10 cellular contexts compared by ENCODE assay signal in the genomic region with DNA sequence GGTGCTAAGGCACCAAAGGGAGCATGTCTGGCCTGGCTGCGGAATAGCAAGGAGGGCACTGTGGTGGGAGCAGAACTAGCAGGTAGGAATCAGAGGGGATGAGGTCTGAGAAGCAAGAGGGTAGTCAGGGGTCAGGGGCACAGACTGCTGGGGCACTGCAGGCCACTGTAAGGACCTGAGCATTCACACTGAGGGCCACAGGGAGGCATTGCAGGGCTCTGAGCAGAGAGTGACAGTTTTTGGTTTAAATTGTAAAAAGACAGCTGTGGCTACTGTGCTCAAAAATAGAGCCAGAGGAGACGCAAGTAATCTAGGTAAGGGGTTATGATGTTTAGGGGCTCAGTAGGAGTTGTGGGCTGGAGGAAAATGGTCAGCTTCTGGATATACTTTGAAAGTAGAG. TPM values are rescaled to one million over a fixed set of nuclear protein-coding genes. Genes with fewer than 3 reads are reported as not detected.
DNase-seq lines count a peak whose midpoint lies in the region; ATAC-seq, FAIRE-seq and TF ChIP-seq lines count a peak whose summit lies in the region.
"Had no signal": no experiment of that assay in that cellular context is flagged by ENCODE, and none has a peak within 500 bp of the region (broad histone marks: within the 10 kb centered on the region; RNA-seq: fewer than 3 reads in every experiment).

No MANE protein-coding gene starts in this region.

- WGBS in HepG2 (ENCODE audit: low lambda C conversion rate), result 52% methylated on average over 2 of the region's 2 CpGs

- H3K27ac ChIP-seq in left ventricle myocardium inferior (replicated peaks) (peak overlapping the region; percentile 91), VCaP (no peak overlapping the region), HepG2 (ENCODE audit: extremely low read length, insufficient read depth, low read length) (no peak overlapping the region)

- POLR2A ChIA-PET in HepG2 (lab: Yijun Ruan, JAX), result no interaction called here

- no peaks in the 10 kb centered on the region for H3K79me2 ChIP-seq in HepG2 (ENCODE audit: insufficient read depth, low read length)

- H3K27me3 ChIP-seq in left ventricle myocardium inferior (ENCODE audit: low read depth) (no peaks in the 10 kb centered on the region), HepG2 (ENCODE audit: control insufficient read depth in 1 of 2, insufficient read depth in 2 of 2, low read length in 2 of 2) (peaks cover 6 to 41% of the 10 kb centered on the region in 2 experiments)
- H3K27me3 ChIP-seq: MG63 had no signal

- no peaks in the 10 kb centered on the region for H4K20me1 ChIP-seq in HepG2 (ENCODE audit: insufficient read depth, low read length)

- ATAC-seq in left cardiac atrium, result no peak
- ATAC-seq in HepG2, result peak; percentile 56
- no peak for ATAC-seq in HG02642 (IDR thresholded peaks at IDR 0.05; ENCODE audit: poor library complexity, unreplicated experiment)
- no peak for ATAC-seq in GM19328 (IDR thresholded peaks at IDR 0.05; ENCODE audit: unreplicated experiment)
- no peak for ATAC-seq in HG03139 (IDR thresholded peaks at IDR 0.05; ENCODE audit: unreplicated experiment)

- no TSS peak for BruUV-seq in HepG2 (replicated peaks; lab: Mats Ljungman, UMichigan)

- H3K4me1 ChIP-seq in left ventricle myocardium inferior (peaks cover 53% of the 10 kb centered on the region), HepG2 (ENCODE audit: insufficient read depth, low read length) (no peaks in the 10 kb centered on the region)

- H3K4me3 ChIP-seq in left ventricle myocardium inferior (peak overlapping the region; percentile 67), HepG2 (replicated peaks in 1 of 3; ENCODE audit: insufficient read depth in 1 of 3, low read depth in 2 of 3, low read length in 3 of 3) (no peak overlapping the region)
- H3K4me3 ChIP-seq: MG63 had no signal

- CTCF ChIA-PET in HepG2 (lab: Yijun Ruan, JAX; ENCODE audit: low intra/inter-chr PET ratio, low total read pairs), result no interaction called here

- no peak overlapping the region for H3K9ac ChIP-seq in HepG2 (ENCODE audit: insufficient read depth, low read depth, low read length)

- TF ChIP-seq EP300 in HepG2 (IDR thresholded peaks at IDR 0.05; ENCODE audit: low read depth in 2 of 2, low read length in 2 of 2) (no peak), HepG2 (CRISPR knock-in tag; IDR thresholded peaks at IDR 0.05; ENCODE audit: borderline replicate concordance) (no peak)

- in situ Hi-C loops in HepG2 (cut with HindIII; ENCODE audit: extremely low pct_ligation_motif_present, low pct_unique_long_range_greater_than_20kb), result no loop called here

- intact Hi-C loops in left ventricle myocardium inferior (cut with micrococcal nuclease) (no loop called here), left cardiac atrium (cut with DNase I) (no loop called here), HepG2 (cut with micrococcal nuclease; ENCODE audit: unreplicated experiment) (no loop called here)

- no peak for TF ChIP-seq POLR2A in HepG2 (IDR thresholded peaks at IDR 0.05; ENCODE audit: insufficient read depth in 1 of 2, low read depth in 2 of 2, low read length in 2 of 2)

- no peaks in the 10 kb centered on the region for H3K9me3 ChIP-seq in left ventricle myocardium inferior (replicated peaks)
- H3K9me3 ChIP-seq in HepG2 (ENCODE audit: low read length), result no peaks in the 10 kb centered on the region
- H3K9me3 ChIP-seq: MG63 had no signal

- no peak overlapping the region for H3K4me2 ChIP-seq in HepG2 (ENCODE audit: low read depth, low read length)

- no peak for FAIRE-seq in HepG2 (lab: Jason Lieb, UNC)

- no peak for TF ChIP-seq CTCF in left ventricle myocardium inferior (IDR thresholded peaks at IDR 0.05; ENCODE audit: borderline replicate concordance)
- TF ChIP-seq CTCF in VCaP (conservative IDR thresholded peaks at IDR 0.05), result 0 out of 2 replicates have a peak, but pooled peaks have one; percentile 16
- TF ChIP-seq CTCF in HepG2 (CRISPR knock-in tag; IDR thresholded peaks at IDR 0.05), result no peak

- H2AFZ ChIP-seq in HepG2 (ENCODE audit: low read length), result no peak overlapping the region

- no peak for TF ChIP-seq RAD21 in HepG2 (CRISPR knock-in tag; IDR thresholded peaks at IDR 0.05)

- H3K36me3 ChIP-seq in left ventricle myocardium inferior (no peaks in the 10 kb centered on the region), HepG2 (replicated peaks in 1 of 2; ENCODE audit: control insufficient read depth in 1 of 2, insufficient read depth in 2 of 2, low read length in 2 of 2) (no peaks in the 10 kb centered on the region)
- H3K36me3 ChIP-seq: MG63 had no signal

- DNase-seq in left ventricle myocardium inferior, result no peak
- DNase-seq in left cardiac atrium, result no peak
- no peak for DNase-seq in HepG2 (ENCODE audit: low spot score)
- no peak for DNase-seq in DMS114 treated with DMSO at 0.1 percent for 48 hours (lab: John Stamatoyannopoulos, UW; ENCODE audit: unreplicated experiment)
- DNase-seq: MG63, RPMI8226 had no signal

TF ChIP-seq in HepG2, 621 proteins besides CTCF, POLR2A, EP300 and RAD21:
- TF ChIP-seq ZNF30 (CRISPR knock-in tag; IDR thresholded peaks at IDR 0.05) (no peak), ADNP (CRISPR knock-in tag; IDR thresholded peaks at IDR 0.05) (no peak), ZNF335 (CRISPR knock-in tag; IDR thresholded peaks at IDR 0.05) (no peak), ZNF629 (CRISPR knock-in tag; conservative IDR thresholded peaks at IDR 0.05) (no peak)

RNA-seq across cellular contexts. Expression of gene ARHGAP25, which starts 41.5 kb away (rescaled TPM):
- 5.3 TPM for total RNA-seq in left ventricle myocardium inferior
- total RNA-seq in left cardiac atrium, result 10 to 100 TPM in 1 of 2 donors, 1 to 10 TPM in 1; 6.8 to 11.0 TPM
- total RNA-seq in HepG2 (2016; rRNA removed; fragmentation: Illumina TruSeq; extraction: Trizol), result not detected in 2 replicates
- total RNA-seq in HepG2 (2016; cell fraction: cytosol; rRNA removed; fragmentation: Illumina TruSeq; extraction: Trizol; ENCODE audit: low read depth), result not detected in 2 replicates
- total RNA-seq in HepG2 (2016; cell fraction: insoluble cytoplasmic fraction; rRNA removed; fragmentation: Illumina TruSeq; extraction: Trizol), result not detected in 2 replicates
- not detected in 2 replicates for total RNA-seq in HepG2 (2016; cell fraction: membrane; rRNA removed; fragmentation: Illumina TruSeq; extraction: Trizol)
- total RNA-seq in HepG2 (2016; cell fraction: nucleus; rRNA removed; fragmentation: Illumina TruSeq; extraction: Trizol), result not detected in 2 replicates
- not detected in 2 replicates for polyA plus RNA-seq in HepG2 (2011; rRNA removed)
- not detected in 2 replicates for polyA plus RNA-seq in HepG2 (2011; cell fraction: cytosol; rRNA removed)
- not detected in 2 replicates for polyA plus RNA-seq in HepG2 (2011; cell fraction: nucleus; rRNA removed)
- not detected in 2 replicates for polyA plus RNA-seq in HepG2 (2012)
- polyA plus RNA-seq in HepG2 (2016; cell fraction: cytosol; fragmentation: Illumina TruSeq; extraction: Trizol; ENCODE audit: low read depth), result not detected in 2 replicates
- polyA plus RNA-seq in HepG2 (2016; cell fraction: insoluble cytoplasmic fraction; fragmentation: Illumina TruSeq; extraction: Trizol; ENCODE audit: low read depth), result not detected in 2 replicates
- not detected in 2 replicates for polyA plus RNA-seq in HepG2 (2016; cell fraction: membrane; fragmentation: Illumina TruSeq; extraction: Trizol; ENCODE audit: low read depth)
- polyA plus RNA-seq in HepG2 (2016; cell fraction: nucleus; fragmentation: Illumina TruSeq; extraction: Trizol; ENCODE audit: insufficient read depth, low read depth), result not detected in 2 replicates
- 1.2 TPM in 1 of 2 replicates, not detected in the other for polyA minus RNA-seq in HepG2 (2011; rRNA and poly(A)+ RNA removed; ENCODE audit: low replicate concordance)
- not detected in 2 replicates for polyA minus RNA-seq in HepG2 (2011; cell fraction: cytosol; rRNA and poly(A)+ RNA removed)
- not detected in 2 replicates for polyA minus RNA-seq in HepG2 (2011; cell fraction: nucleus; rRNA and poly(A)+ RNA removed)
